In genomic region chr9:129344623-129345495, GRCh38 we compare ENCODE assay signal across 2 cellular contexts.
A peak's percentile ranks its signal among the peaks of the same experiment; 100 is the strongest.
TF ChIP-seq lines count a peak whose summit lies in the region.

No MANE protein-coding gene starts in this region.

TF ChIP-seq in IMR-90, 13 proteins besides CTCF, POLR2A, EP300 and RAD21:
- TF ChIP-seq MAZ (IDR thresholded peaks at IDR 0.05; ENCODE audit: borderline replicate concordance, low read depth, low read length) (no peak), CEBPB (IDR thresholded peaks at IDR 0.05; ENCODE audit: low read depth, low read length) (peak; percentile 54; the same call in 1 of the 2 replicates)

TF ChIP-seq in HepG2, 621 proteins besides CTCF, POLR2A, EP300 and RAD21 (continues in another document):
- no peak for TF ChIP-seq ZBTB2 (CRISPR knock-in tag; IDR thresholded peaks at IDR 0.05; ENCODE audit: low read depth)
- TF ChIP-seq EHMT2 (IDR thresholded peaks at IDR 0.05; ENCODE audit: borderline replicate concordance, low read depth, low read length), result no peak
- peak; percentile 45; the same call in 1 of the 2 replicates for TF ChIP-seq KAT8 (CRISPR knock-in tag; IDR thresholded peaks at IDR 0.05)
- TF ChIP-seq NR2F1 (CRISPR knock-in tag; IDR thresholded peaks at IDR 0.05), result no peak
- TF ChIP-seq NR0B2 (CRISPR knock-in tag; IDR thresholded peaks at IDR 0.05), result no peak
- no peak for TF ChIP-seq STAT6 (CRISPR knock-in tag; IDR thresholded peaks at IDR 0.05; ENCODE audit: borderline replicate concordance)
- no peak for TF ChIP-seq TFE3 (CRISPR knock-in tag; IDR thresholded peaks at IDR 0.05)
- no peak for TF ChIP-seq KAT7 (CRISPR knock-in tag; IDR thresholded peaks at IDR 0.05; ENCODE audit: borderline replicate concordance)
- no peak for TF ChIP-seq ISX (CRISPR knock-in tag; conservative IDR thresholded peaks at IDR 0.05)
- no peak for TF ChIP-seq DBP (CRISPR knock-in tag; IDR thresholded peaks at IDR 0.05; ENCODE audit: not compliant biosample characterization)
- TF ChIP-seq SOX5 (CRISPR knock-in tag; IDR thresholded peaks at IDR 0.05; ENCODE audit: borderline replicate concordance), result peak; percentile 25; the same call in 1 of the 2 replicates
- TF ChIP-seq ISL2 (CRISPR knock-in tag; IDR thresholded peaks at IDR 0.05), result no peak
- TF ChIP-seq ZBED4 (CRISPR knock-in tag; IDR thresholded peaks at IDR 0.05; ENCODE audit: borderline replicate concordance), result no peak
- no peak for TF ChIP-seq EED (CRISPR knock-in tag; IDR thresholded peaks at IDR 0.05)
- no peak for TF ChIP-seq ZNF12 (CRISPR knock-in tag; IDR thresholded peaks at IDR 0.05)
- TF ChIP-seq ARID5B (CRISPR knock-in tag; IDR thresholded peaks at IDR 0.05), result peak; percentile 47; the same call in 1 of the 2 replicates
- no peak for TF ChIP-seq SMARCE1 (IDR thresholded peaks at IDR 0.05; ENCODE audit: borderline replicate concordance)
- TF ChIP-seq ZNF563 (CRISPR knock-in tag; IDR thresholded peaks at IDR 0.05), result no peak
- no peak for TF ChIP-seq SPEN (CRISPR knock-in tag; IDR thresholded peaks at IDR 0.05; ENCODE audit: low read depth)
- no peak for TF ChIP-seq ZNF740 (CRISPR knock-in tag; IDR thresholded peaks at IDR 0.05)
- no peak for TF ChIP-seq ARID3A (IDR thresholded peaks at IDR 0.05; ENCODE audit: low read depth, low read length)
- no peak for TF ChIP-seq ZNF512 (CRISPR knock-in tag; IDR thresholded peaks at IDR 0.05)
- no peak for TF ChIP-seq BHLHE40 (IDR thresholded peaks at IDR 0.05; ENCODE audit: low read length)
- TF ChIP-seq PAXIP1 (CRISPR knock-in tag; conservative IDR thresholded peaks at IDR 0.05), result peak; percentile 70; the same call in 1 of the 2 replicates
- no peak for TF ChIP-seq ZNF180 (CRISPR knock-in tag; IDR thresholded peaks at IDR 0.05; ENCODE audit: borderline replicate concordance, low read depth)
- no peak for TF ChIP-seq TRIM24 (CRISPR knock-in tag; IDR thresholded peaks at IDR 0.05)
- no peak for TF ChIP-seq NR2C2 (CRISPR knock-in tag; IDR thresholded peaks at IDR 0.05; ENCODE audit: borderline replicate concordance)
